ENCODE assay signal across 13 cellular contexts in the genomic region with DNA sequence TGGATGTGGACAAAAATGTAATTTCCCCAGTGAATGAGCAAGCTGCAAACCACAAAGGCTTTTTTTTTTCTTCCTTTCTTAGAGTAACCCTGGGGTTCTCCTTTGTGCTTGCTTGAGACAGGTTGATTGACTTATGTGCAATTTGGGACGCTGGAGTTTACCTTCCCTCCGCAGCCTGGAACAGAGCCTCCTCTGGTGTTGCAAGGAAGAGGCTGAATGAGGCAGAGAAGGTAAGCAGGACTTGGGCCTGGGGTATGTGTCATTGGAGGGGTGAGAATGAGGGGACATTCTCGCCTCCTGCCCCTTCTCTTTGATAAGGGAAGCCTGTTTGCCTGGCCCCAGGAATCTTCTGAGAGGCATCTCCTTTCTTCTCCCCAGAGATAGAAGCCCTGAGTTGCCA. TPM values are rescaled to one million over a fixed set of nuclear protein-coding genes. Genes with fewer than 3 reads are reported as not detected.
"Had no signal": no experiment of that assay in that cellular context is flagged by ENCODE, and none has a peak within 500 bp of the region (broad histone marks: within the 10 kb centered on the region; RNA-seq: fewer than 3 reads in every experiment).

No MANE protein-coding gene starts in this region.

- H3K4me3 ChIP-seq: esophagus muscularis mucosa, tibial artery had no signal

- H3K4me3 Mint-ChIP-seq: activated CD4-positive, alpha-beta memory T cell treated with anti-CD3 and anti-CD28 coated beads for 36 hours; activated naive CD8-positive, alpha-beta T cell; activated T-helper 1 cell treated with anti-CD3 and anti-CD28 coated beads, Interleukin-12 subunit alpha, Interleukin-12 subunit beta, Interleukin-2, Interleukin-4 antibody, amounts not matched to agents 30 ng/mL and 10 ng/mL and 1 ng/mL, durations not matched to agents 14 hours and 24 hours and 36 hours; dendritic cell treated with granulocyte-macrophage colony-stimulating factor and Interleukin-4, amounts not matched to agents 40 ng/mL and 50 ng/mL, for 4 days; natural killer cell had no signal

- H3K36me3 Mint-ChIP-seq: activated CD4-positive, alpha-beta memory T cell treated with anti-CD3 and anti-CD28 coated beads for 36 hours; activated naive CD8-positive, alpha-beta T cell; natural killer cell had no signal

- H3K27ac ChIP-seq: tibial artery had no signal

- DNase-seq: activated CD4-positive, alpha-beta memory T cell treated with anti-CD3 and anti-CD28 coated beads for 36 hours; activated T-cell treated with anti-CD3 and anti-CD28 coated beads for 4 hours; effector CD8-positive, alpha-beta T cell; natural killer cell; stimulated activated CD4-positive, alpha-beta T cell treated with anti-CD3 and anti-CD28 coated beads, Interleukin-2, amount 100 ng/mL, for 24 hours; stimulated activated naive CD4-positive, alpha-beta T cell treated with Interleukin-2 at 50 U/mL for 16 hours; tibial artery had no signal

- H3K9me3 Mint-ChIP-seq: activated CD4-positive, alpha-beta memory T cell treated with anti-CD3 and anti-CD28 coated beads for 36 hours; activated T-helper 1 cell treated with anti-CD3 and anti-CD28 coated beads, Interleukin-12 subunit alpha, Interleukin-12 subunit beta, Interleukin-2, Interleukin-4 antibody, amounts not matched to agents 30 ng/mL and 10 ng/mL and 1 ng/mL, durations not matched to agents 14 hours and 24 hours and 36 hours; dendritic cell treated with granulocyte-macrophage colony-stimulating factor and Interleukin-4, amounts not matched to agents 40 ng/mL and 50 ng/mL, for 4 days; natural killer cell had no signal

- ATAC-seq: natural killer cell had no signal

- H3K27ac Mint-ChIP-seq: activated CD4-positive, alpha-beta memory T cell treated with anti-CD3 and anti-CD28 coated beads for 36 hours; activated naive CD8-positive, alpha-beta T cell; activated T-helper 1 cell treated with anti-CD3 and anti-CD28 coated beads, Interleukin-12 subunit alpha, Interleukin-12 subunit beta, Interleukin-2, Interleukin-4 antibody, amounts not matched to agents 30 ng/mL and 10 ng/mL and 1 ng/mL, durations not matched to agents 14 hours and 24 hours and 36 hours; dendritic cell treated with granulocyte-macrophage colony-stimulating factor and Interleukin-4, amounts not matched to agents 40 ng/mL and 50 ng/mL, for 4 days; natural killer cell; progenitor cell of endocrine pancreas had no signal

- H3K36me3 ChIP-seq: tibial artery had no signal

- H3K27me3 ChIP-seq: esophagus muscularis mucosa, tibial artery had no signal

- H3K9me3 ChIP-seq: esophagus muscularis mucosa, tibial artery had no signal

RNA-seq across cellular contexts. Expression of a gene that starts 49.8 kb away (rescaled TPM):
- total RNA-seq: endothelial cell of umbilical vein had no signal
- polyA plus RNA-seq: endothelial cell of umbilical vein had no signal
